ENCODE assay signal across 18 cellular contexts in the genomic region with DNA sequence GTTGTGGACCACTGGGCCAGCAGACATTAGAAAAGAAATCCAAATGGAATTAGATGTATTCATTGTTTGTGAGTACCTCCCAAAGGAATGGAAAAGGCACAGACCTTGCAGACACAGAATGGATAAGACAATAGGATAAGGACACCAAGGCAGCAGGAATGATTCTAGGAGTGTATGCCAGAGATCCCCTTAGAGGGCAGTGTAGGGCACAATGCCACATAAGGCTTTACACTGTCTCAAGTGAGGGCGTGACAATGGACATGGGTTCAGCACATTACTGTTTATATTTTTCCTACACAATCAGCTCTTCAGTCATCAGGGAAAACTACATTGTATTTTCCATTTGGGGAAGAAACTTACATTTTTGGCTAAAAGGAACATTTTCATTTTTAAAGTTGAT.
DNase-seq lines count a peak whose midpoint lies in the region; ATAC-seq and TF ChIP-seq lines count a peak whose summit lies in the region.
"Had no signal": no experiment of that assay in that cellular context is flagged by ENCODE, and none has a peak within 500 bp of the region (broad histone marks: within the 10 kb centered on the region; RNA-seq: fewer than 3 reads in every experiment).

No MANE protein-coding gene starts in this region.

- DNase-seq in NCI-H82 (lab: John Stamatoyannopoulos, UW) (peak; percentile 50), NCI-H82 treated with DMSO at 0.1 percent for 48 hours (lab: John Stamatoyannopoulos, UW; ENCODE audit: unreplicated experiment) (no peak), WTC11 (ENCODE audit: low spot score) (peak; percentile 13), mucosa of descending colon (peak in 1 of 3 donors; percentile 30), NCI-H2196 treated with DMSO at 0.1 percent for 48 hours (lab: John Stamatoyannopoulos, UW; ENCODE audit: unreplicated experiment) (no peak)
- no peak for DNase-seq in activated CD8-positive, alpha-beta memory T cell treated with anti-CD3 and anti-CD28 coated beads, Interleukin-2, amount 50 U/mL, for 4 hours
- DNase-seq: activated CD4-positive, alpha-beta memory T cell treated with anti-CD3 and anti-CD28 coated beads for 36 hours; anterior cingulate cortex; COR-L47; HCEC 1CT; heart right ventricle; naive B cell; NCI-H2029 treated with DMSO at 0.1 percent for 48 hours; stimulated activated CD4-positive, alpha-beta T cell treated with anti-CD3 and anti-CD28 coated beads, Interleukin-12 subunit alpha, Interleukin-12 subunit beta, amount 100 ng/mL, for 4 hours had no signal

- no peaks in the 10 kb centered on the region for H3K9me2 ChIP-seq in Loucy (replicated peaks; ENCODE audit: low read depth, low read length)

- TF ChIP-seq CTCF in Loucy (conservative IDR thresholded peaks at IDR 0.05; ENCODE audit: low read length) (peak; percentile 40), WTC11 (IDR thresholded peaks at IDR 0.05) (no peak), mucosa of descending colon (IDR thresholded peaks at IDR 0.05) (no peak)

- H3K4me3 ChIP-seq in Loucy (ENCODE audit: low read length, poor library complexity, severe bottlenecking) (no peak overlapping the region), mucosa of descending colon (no peak overlapping the region)
- H3K4me3 ChIP-seq: heart right ventricle had no signal

- no peaks in the 10 kb centered on the region for H4K20me1 ChIP-seq in Loucy (ENCODE audit: insufficient read depth, low read length, poor library complexity, severe bottlenecking)

- H3K27me3 ChIP-seq in Loucy (ENCODE audit: insufficient read depth, low read length, poor library complexity, severe bottlenecking) = no peaks in the 10 kb centered on the region
- H3K27me3 ChIP-seq: heart right ventricle had no signal

- no peak overlapping the region for H2AFZ ChIP-seq in Loucy (ENCODE audit: low read length)

- H3K4me2 ChIP-seq in Loucy (ENCODE audit: low read depth, low read length, poor library complexity, severe bottlenecking) = no peak overlapping the region

- H3K9me3 ChIP-seq in Loucy (ENCODE audit: insufficient read depth, low read depth, low read length) (no peaks in the 10 kb centered on the region), mucosa of descending colon (peaks cover 2% of the 10 kb centered on the region)

- CTCF ChIA-PET in WTC11 (lab: Charles Lee) = no interaction called here

- no peaks in the 10 kb centered on the region for H3K27me3 Mint-ChIP-seq in WTC11 (ENCODE audit: low read depth)
- H3K27me3 Mint-ChIP-seq: activated CD4-positive, alpha-beta memory T cell treated with anti-CD3 and anti-CD28 coated beads for 36 hours; naive B cell; progenitor cell of endocrine pancreas had no signal

- intact Hi-C loops in mucosa of descending colon (cut with DNase I, micrococcal nuclease) = no loop called here

- H3K36me3 Mint-ChIP-seq in WTC11 = peaks cover 3% of the 10 kb centered on the region; the same call in 1 of the 2 replicates
- H3K36me3 Mint-ChIP-seq: activated CD4-positive, alpha-beta memory T cell treated with anti-CD3 and anti-CD28 coated beads for 36 hours; naive B cell had no signal

- no peak overlapping the region for H3K4me3 Mint-ChIP-seq in WTC11
- H3K4me3 Mint-ChIP-seq: activated CD4-positive, alpha-beta memory T cell treated with anti-CD3 and anti-CD28 coated beads for 36 hours; naive B cell had no signal

- H3K79me2 ChIP-seq in Loucy (ENCODE audit: insufficient read depth, low read length) = no peaks in the 10 kb centered on the region

- peak; percentile 96 for ATAC-seq in WTC11
- peak; percentile 58 for ATAC-seq in mucosa of descending colon
- ATAC-seq in HG03571 (IDR thresholded peaks at IDR 0.05; ENCODE audit: unreplicated experiment) = no peak
- ATAC-seq: heart right ventricle had no signal

- POLR2A ChIA-PET in WTC11 (lab: Charles Lee) = no interaction called here

- H3K9ac ChIP-seq in Loucy (ENCODE audit: low read depth, low read length, poor library complexity, severe bottlenecking) = no peak overlapping the region

- no peak overlapping the region for H3K27ac Mint-ChIP-seq in WTC11
- H3K27ac Mint-ChIP-seq: activated CD4-positive, alpha-beta memory T cell treated with anti-CD3 and anti-CD28 coated beads for 36 hours; activated T-helper 2 cell treated with anti-CD3 and anti-CD28 coated beads, Interferon-gamma antibody, Interleukin-2, Interleukin-4, amounts not matched to agents 10 μg/mL and 5 μg/mL and 100 μg/mL, durations not matched to agents 14 hours and 24 hours and 36 hours; naive B cell; progenitor cell of endocrine pancreas had no signal

- peaks cover 22% of the 10 kb centered on the region for H3K9me3 Mint-ChIP-seq in WTC11

- H3F3A ChIP-seq in Loucy (ENCODE audit: low read depth) = no peaks in the 10 kb centered on the region

- no peaks in the 10 kb centered on the region for H3K36me3 ChIP-seq in Loucy (ENCODE audit: insufficient read depth, low read length)
- no peaks in the 10 kb centered on the region for H3K36me3 ChIP-seq in mucosa of descending colon (ENCODE audit: low read depth)
- H3K36me3 ChIP-seq: heart right ventricle had no signal

- no peaks in the 10 kb centered on the region for H3K4me1 Mint-ChIP-seq in WTC11
- H3K4me1 Mint-ChIP-seq: naive B cell had no signal

- H3K4me1 ChIP-seq in Loucy (ENCODE audit: insufficient read depth, low read length, poor library complexity, severe bottlenecking) = no peaks in the 10 kb centered on the region
- no peaks in the 10 kb centered on the region for H3K4me1 ChIP-seq in mucosa of descending colon (ENCODE audit: low read depth)
- H3K4me1 ChIP-seq: heart right ventricle had no signal

TF ChIP-seq in WTC11, 78 proteins besides CTCF, POLR2A, EP300 and RAD21 (continues in another document):
- TF ChIP-seq ESRRA (CRISPR knock-in tag; IDR thresholded peaks at IDR 0.05; ENCODE audit: borderline replicate concordance) = no peak
- TF ChIP-seq, protein P1, sequence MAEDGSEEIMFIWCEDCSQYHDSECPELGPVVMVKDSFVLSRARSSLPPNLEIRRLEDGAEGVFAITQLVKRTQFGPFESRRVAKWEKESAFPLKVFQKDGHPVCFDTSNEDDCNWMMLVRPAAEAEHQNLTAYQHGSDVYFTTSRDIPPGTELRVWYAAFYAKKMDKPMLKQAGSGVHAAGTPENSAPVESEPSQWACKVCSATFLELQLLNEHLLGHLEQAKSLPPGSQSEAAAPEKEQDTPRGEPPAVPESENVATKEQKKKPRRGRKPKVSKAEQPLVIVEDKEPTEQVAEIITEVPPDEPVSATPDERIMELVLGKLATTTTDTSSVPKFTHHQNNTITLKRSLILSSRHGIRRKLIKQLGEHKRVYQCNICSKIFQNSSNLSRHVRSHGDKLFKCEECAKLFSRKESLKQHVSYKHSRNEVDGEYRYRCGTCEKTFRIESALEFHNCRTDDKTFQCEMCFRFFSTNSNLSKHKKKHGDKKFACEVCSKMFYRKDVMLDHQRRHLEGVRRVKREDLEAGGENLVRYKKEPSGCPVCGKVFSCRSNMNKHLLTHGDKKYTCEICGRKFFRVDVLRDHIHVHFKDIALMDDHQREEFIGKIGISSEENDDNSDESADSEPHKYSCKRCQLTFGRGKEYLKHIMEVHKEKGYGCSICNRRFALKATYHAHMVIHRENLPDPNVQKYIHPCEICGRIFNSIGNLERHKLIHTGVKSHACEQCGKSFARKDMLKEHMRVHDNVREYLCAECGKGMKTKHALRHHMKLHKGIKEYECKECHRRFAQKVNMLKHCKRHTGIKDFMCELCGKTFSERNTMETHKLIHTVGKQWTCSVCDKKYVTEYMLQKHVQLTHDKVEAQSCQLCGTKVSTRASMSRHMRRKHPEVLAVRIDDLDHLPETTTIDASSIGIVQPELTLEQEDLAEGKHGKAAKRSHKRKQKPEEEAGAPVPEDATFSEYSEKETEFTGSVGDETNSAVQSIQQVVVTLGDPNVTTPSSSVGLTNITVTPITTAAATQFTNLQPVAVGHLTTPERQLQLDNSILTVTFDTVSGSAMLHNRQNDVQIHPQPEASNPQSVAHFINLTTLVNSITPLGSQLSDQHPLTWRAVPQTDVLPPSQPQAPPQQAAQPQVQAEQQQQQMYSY (CRISPR knock-in tag; IDR thresholded peaks at IDR 0.05) = no peak
- no peak for TF ChIP-seq NFATC4 (CRISPR knock-in tag; IDR thresholded peaks at IDR 0.05)
- TF ChIP-seq, protein P2, sequence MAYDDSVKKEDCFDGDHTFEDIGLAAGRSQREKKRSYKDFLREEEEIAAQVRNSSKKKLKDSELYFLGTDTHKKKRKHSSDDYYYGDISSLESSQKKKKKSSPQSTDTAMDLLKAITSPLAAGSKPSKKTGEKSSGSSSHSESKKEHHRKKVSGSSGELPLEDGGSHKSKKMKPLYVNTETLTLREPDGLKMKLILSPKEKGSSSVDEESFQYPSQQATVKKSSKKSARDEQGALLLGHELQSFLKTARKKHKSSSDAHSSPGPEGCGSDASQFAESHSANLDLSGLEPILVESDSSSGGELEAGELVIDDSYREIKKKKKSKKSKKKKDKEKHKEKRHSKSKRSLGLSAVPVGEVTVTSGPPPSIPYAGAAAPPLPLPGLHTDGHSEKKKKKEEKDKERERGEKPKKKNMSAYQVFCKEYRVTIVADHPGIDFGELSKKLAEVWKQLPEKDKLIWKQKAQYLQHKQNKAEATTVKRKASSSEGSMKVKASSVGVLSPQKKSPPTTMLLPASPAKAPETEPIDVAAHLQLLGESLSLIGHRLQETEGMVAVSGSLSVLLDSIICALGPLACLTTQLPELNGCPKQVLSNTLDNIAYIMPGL (CRISPR knock-in tag; IDR thresholded peaks at IDR 0.05) = no peak
- TF ChIP-seq, protein P3, sequence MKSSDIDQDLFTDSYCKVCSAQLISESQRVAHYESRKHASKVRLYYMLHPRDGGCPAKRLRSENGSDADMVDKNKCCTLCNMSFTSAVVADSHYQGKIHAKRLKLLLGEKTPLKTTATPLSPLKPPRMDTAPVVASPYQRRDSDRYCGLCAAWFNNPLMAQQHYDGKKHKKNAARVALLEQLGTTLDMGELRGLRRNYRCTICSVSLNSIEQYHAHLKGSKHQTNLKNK (CRISPR knock-in tag; IDR thresholded peaks at IDR 0.05) = no peak
- TF ChIP-seq, protein P4, sequence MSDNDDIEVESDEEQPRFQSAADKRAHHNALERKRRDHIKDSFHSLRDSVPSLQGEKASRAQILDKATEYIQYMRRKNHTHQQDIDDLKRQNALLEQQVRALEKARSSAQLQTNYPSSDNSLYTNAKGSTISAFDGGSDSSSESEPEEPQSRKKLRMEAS (CRISPR knock-in tag; IDR thresholded peaks at IDR 0.05) = no peak
- TF ChIP-seq GRHL2 (CRISPR knock-in tag; IDR thresholded peaks at IDR 0.05; ENCODE audit: insufficient replicate concordance, severe bottlenecking) = no peak
- no peak for TF ChIP-seq ZNF317 (CRISPR knock-in tag; IDR thresholded peaks at IDR 0.05; ENCODE audit: borderline replicate concordance, low read depth)
- TF ChIP-seq NR3C1 (CRISPR knock-in tag; conservative IDR thresholded peaks at IDR 0.05; ENCODE audit: low read depth) = no peak
- no peak for TF ChIP-seq HMGA2 (CRISPR knock-in tag; IDR thresholded peaks at IDR 0.05)
- TF ChIP-seq, protein P5, sequence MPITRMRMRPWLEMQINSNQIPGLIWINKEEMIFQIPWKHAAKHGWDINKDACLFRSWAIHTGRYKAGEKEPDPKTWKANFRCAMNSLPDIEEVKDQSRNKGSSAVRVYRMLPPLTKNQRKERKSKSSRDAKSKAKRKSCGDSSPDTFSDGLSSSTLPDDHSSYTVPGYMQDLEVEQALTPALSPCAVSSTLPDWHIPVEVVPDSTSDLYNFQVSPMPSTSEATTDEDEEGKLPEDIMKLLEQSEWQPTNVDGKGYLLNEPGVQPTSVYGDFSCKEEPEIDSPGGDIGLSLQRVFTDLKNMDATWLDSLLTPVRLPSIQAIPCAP (CRISPR knock-in tag; IDR thresholded peaks at IDR 0.05) = no peak

Comparison
In these comparisons a context has a peak if more than half of its experiments do, and no peak if none do; other contexts are left out.
1. DNase-seq: peak in NCI-H82 (single experiment) and WTC11 (single experiment); none in NCI-H82 treated with DMSO at 0.1 percent for 48 hours (single experiment), NCI-H2196 treated with DMSO at 0.1 percent for 48 hours (single experiment) and activated CD8-positive, alpha-beta memory T cell treated with anti-CD3 and anti-CD28 coated beads, Interleukin-2, amount 50 U/mL, for 4 hours (single experiment).